ENCODE assay signal across 8 cellular contexts in genomic region chr5:43020294-43020711, GRCh38. TPM values are rescaled to one million over a fixed set of nuclear protein-coding genes. Genes with fewer than 3 reads are reported as not detected.
A peak's percentile ranks its signal among the peaks of the same experiment; 100 is the strongest.
DNase-seq lines count a peak whose midpoint lies in the region; ATAC-seq and TF ChIP-seq lines count a peak whose summit lies in the region.

No MANE protein-coding gene starts in this region.

- H3K36me3 ChIP-seq in left ventricle myocardium inferior, result no peaks in the 10 kb centered on the region

- H3K27me3 ChIP-seq in left ventricle myocardium inferior (ENCODE audit: low read depth), result peaks cover 97% of the 10 kb centered on the region

- H3K27ac Mint-ChIP-seq in activated CD8-positive, alpha-beta T cell treated with anti-CD3 and anti-CD28 coated beads, Interleukin-2, amount 10 ng/mL, durations not matched to agents 7 days and 5 days, result peak overlapping the region; percentile 99

- CTCF ChIA-PET in activated CD8-positive, alpha-beta T cell treated with anti-CD3 and anti-CD28 coated beads, Interleukin-2, amount 10 ng/mL, durations not matched to agents 7 days and 5 days (lab: Charles Lee), result interaction anchor here (0.6 to 8.7 kb wide), 22 partner anchors 8 to 464 kb away, joined by 3 to 150 read pairs (median 8); partner anchors contain the start of genes ANXA2R and TMEM267

- peak overlapping the region; percentile 95 for H3K4me3 Mint-ChIP-seq in activated CD8-positive, alpha-beta T cell treated with anti-CD3 and anti-CD28 coated beads, Interleukin-2, amount 10 ng/mL, durations not matched to agents 7 days and 5 days

- DNase-seq in ELR (ENCODE audit: low read depth) (peak; percentile 56), HuH-7 (ENCODE audit: low spot score) (peak; percentile 34), left ventricle myocardium inferior (no peak), AG20443 (ENCODE audit: low spot score) (no peak), MV-4-11 (lab: John Stamatoyannopoulos, UW) (no peak)
- peak; percentile 54 for DNase-seq in activated CD8-positive, alpha-beta T cell treated with anti-CD3 and anti-CD28 coated beads, Interleukin-2, amount 10 ng/mL, durations not matched to agents 7 days and 5 days
- peak; percentile 59 for DNase-seq in stimulated activated CD4-positive, alpha-beta T cell treated with anti-CD3 and anti-CD28 coated beads, Interleukin-15, amount 100 ng/mL, for 24 hours

- H3K4me1 Mint-ChIP-seq in activated CD8-positive, alpha-beta T cell treated with anti-CD3 and anti-CD28 coated beads, Interleukin-2, amount 10 ng/mL, durations not matched to agents 7 days and 5 days (ENCODE audit: low read depth), result peaks cover 31% of the 10 kb centered on the region

- TF ChIP-seq CTCF in left ventricle myocardium inferior (IDR thresholded peaks at IDR 0.05; ENCODE audit: borderline replicate concordance), result no peak

- ATAC-seq in GM21447 (IDR thresholded peaks at IDR 0.05; ENCODE audit: unreplicated experiment), result peak; percentile 3
- ATAC-seq in activated CD8-positive, alpha-beta T cell treated with anti-CD3 and anti-CD28 coated beads, Interleukin-2, amount 10 ng/mL, durations not matched to agents 7 days and 5 days, result peak; percentile 4

- intact Hi-C loops in left ventricle myocardium inferior (cut with micrococcal nuclease), result no loop called here

- peak overlapping the region; percentile 97 for H3K27ac ChIP-seq in left ventricle myocardium inferior (replicated peaks)

- POLR2A ChIA-PET in activated CD8-positive, alpha-beta T cell treated with anti-CD3 and anti-CD28 coated beads, Interleukin-2, amount 10 ng/mL, durations not matched to agents 7 days and 5 days (lab: Charles Lee), result interaction anchor here (0.7 to 10.1 kb wide), 19 partner anchors 8 to 495 kb away, joined by 3 to 532 read pairs (median 4); partner anchors contain the start of genes ANXA2R, C5orf34, TMEM267 and ZNF131

- H3K36me3 Mint-ChIP-seq in activated CD8-positive, alpha-beta T cell treated with anti-CD3 and anti-CD28 coated beads, Interleukin-2, amount 10 ng/mL, durations not matched to agents 7 days and 5 days (ENCODE audit: low read depth), result peaks cover 4% of the 10 kb centered on the region

- no peaks in the 10 kb centered on the region for H3K9me3 Mint-ChIP-seq in activated CD8-positive, alpha-beta T cell treated with anti-CD3 and anti-CD28 coated beads, Interleukin-2, amount 10 ng/mL, durations not matched to agents 7 days and 5 days (ENCODE audit: insufficient read depth)

- H3K27me3 Mint-ChIP-seq in activated CD8-positive, alpha-beta T cell treated with anti-CD3 and anti-CD28 coated beads, Interleukin-2, amount 10 ng/mL, durations not matched to agents 7 days and 5 days (ENCODE audit: low read depth), result no peaks in the 10 kb centered on the region

- H3K9me3 ChIP-seq in left ventricle myocardium inferior (replicated peaks), result no peaks in the 10 kb centered on the region

- H3K4me1 ChIP-seq in left ventricle myocardium inferior, result peaks cover 26% of the 10 kb centered on the region

- H3K4me3 ChIP-seq in left ventricle myocardium inferior, result peak overlapping the region; percentile 73

RNA-seq across cellular contexts. Expression of gene ANXA2R, which starts 19.8 kb away (rescaled TPM):
- total RNA-seq in activated CD8-positive, alpha-beta T cell treated with anti-CD3 and anti-CD28 coated beads, Interleukin-2, amount 10 ng/mL, durations not matched to agents 7 days and 5 days, result 10 to 100 TPM; 28.0 to 29.3 TPM
- total RNA-seq in left ventricle myocardium inferior, result 0.82 TPM

Comparison
In these comparisons a context has a peak if more than half of its experiments do, and no peak if none do; other contexts are left out.
1. DNase-seq: peak in ELR (single experiment), HuH-7 (single experiment), activated CD8-positive, alpha-beta T cell treated with anti-CD3 and anti-CD28 coated beads, Interleukin-2, amount 10 ng/mL, durations not matched to agents 7 days and 5 days (single experiment) and stimulated activated CD4-positive, alpha-beta T cell treated with anti-CD3 and anti-CD28 coated beads, Interleukin-15, amount 100 ng/mL, for 24 hours (single experiment); none in left ventricle myocardium inferior (single experiment), AG20443 (single experiment) and MV-4-11 (single experiment).
2. RNA of gene ANXA2R, which starts 19.8 kb away (total RNA-seq): 28.0 to 29.3 TPM in activated CD8-positive, alpha-beta T cell treated with anti-CD3 and anti-CD28 coated beads, Interleukin-2, amount 10 ng/mL, durations not matched to agents 7 days and 5 days; 0.82 TPM in left ventricle myocardium inferior (single experiment); every median in the first group is over 10 times any median in the second.